In the genomic region with DNA sequence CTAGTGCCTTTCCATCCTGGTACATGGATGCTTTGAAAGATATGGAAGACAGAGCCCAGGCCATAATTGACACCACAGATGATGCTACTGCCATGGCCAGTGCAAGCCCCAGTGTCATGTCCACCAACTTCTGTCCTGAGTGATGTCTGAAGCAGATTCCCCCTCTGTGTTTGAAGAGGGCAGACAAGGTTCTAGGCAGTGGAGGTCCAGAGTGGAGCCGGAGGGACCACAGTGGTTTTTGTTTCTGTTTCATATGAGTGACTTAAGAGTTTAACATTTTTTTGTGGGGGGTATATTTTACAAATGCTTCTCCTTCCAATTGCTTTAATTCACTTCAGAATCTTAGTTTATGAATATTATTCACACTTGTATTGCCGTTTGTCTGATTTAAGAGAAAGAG, we compare ENCODE assay signal across 26 cellular contexts.
"Had no signal": no experiment of that assay in that cellular context is flagged by ENCODE, and none has a peak within 500 bp of the region (broad histone marks: within the 10 kb centered on the region; RNA-seq: fewer than 3 reads in every experiment).

No MANE protein-coding gene starts in this region.

- ATAC-seq: stimulated activated effector memory CD8-positive, alpha-beta T cell treated with anti-CD3 and anti-CD28 coated beads, Interleukin-12 subunit alpha, Interleukin-12 subunit beta, amount 100 ng/mL, for 72 hours; stimulated activated memory B cell treated with anti-CD40 and anti-IgM and Interleukin-4, amounts not matched to agents 10 μg/mL and 1 μg/mL and 100 μg/mL, for 72 hours; stimulated activated naive B cell treated with anti-CD40 and anti-IgM and Interleukin-4, amounts not matched to agents 10 μg/mL and 1 μg/mL and 100 μg/mL, for 72 hours; stimulated activated naive CD8-positive, alpha-beta T cell treated with anti-CD3 and anti-CD28 coated beads, Interleukin-15, amount 100 ng/mL, for 72 hours; stimulated activated naive CD8-positive, alpha-beta T cell treated with anti-CD3 and anti-CD28 coated beads, Interleukin-15, Interleukin-2, amounts not matched to agents 100 U/mL and 50 U/mL, for 24 hours; upper lobe of right lung had no signal

- H3K9me3 ChIP-seq: stomach, suprapubic skin, testis, thoracic aorta, thyroid gland, tibial artery, tibial nerve, transverse colon, upper lobe of left lung, upper lobe of right lung, uterus, vagina had no signal

- H3K4me1 ChIP-seq: stomach, suprapubic skin, testis, thyroid gland, tibial artery, tibial nerve, transverse colon, upper lobe of left lung, upper lobe of right lung, uterus, vagina had no signal

- DNase-seq: stimulated activated CD4-positive, alpha-beta T cell treated with anti-CD3 and anti-CD28 coated beads, Interleukin-2, amount 100 ng/mL, for 48 hours; stimulated activated CD4-positive, alpha-beta T cell treated with anti-CD3 and anti-CD28 coated beads, Interleukin-4, amount 100 ng/mL, for 1 hour; stimulated activated CD4-positive, alpha-beta T cell treated with anti-CD3 and anti-CD28 coated beads, Interleukin-4, amount 100 ng/mL, for 24 hours; stimulated activated CD4-positive, alpha-beta T cell treated with anti-CD3 and anti-CD28 coated beads, Interleukin-4, amount 100 ng/mL, for 4 hours; stimulated activated CD8-positive, alpha-beta memory T cell treated with anti-CD3 and anti-CD28 coated beads, Interleukin-4, amount 100 ng/mL, for 48 hours; stimulated activated naive B cell treated with anti-CD40 and anti-IgM and Interleukin-4, amounts not matched to agents 10 μg/mL and 1 μg/mL and 100 μg/mL, for 72 hours; stimulated activated naive CD4-positive, alpha-beta T cell; stimulated activated naive CD4-positive, alpha-beta T cell treated with Interleukin-2 at 50 U/mL for 16 hours; stimulated activated naive CD8-positive, alpha-beta T cell treated with anti-CD3 and anti-CD28 coated beads, Interleukin-15, amount 100 ng/mL, for 72 hours; stimulated activated naive CD8-positive, alpha-beta T cell treated with anti-CD3 and anti-CD28 coated beads, Interleukin-15, Interleukin-2, amounts not matched to agents 100 U/mL and 50 U/mL, for 24 hours; stomach; substantia nigra; testis; thyroid gland; tibial artery; transverse colon; trophoblast cell; upper lobe of left lung; upper lobe of right lung; uterus had no signal

- H3K27ac ChIP-seq: stomach, suprapubic skin, testis, thoracic aorta, thyroid gland, tibial artery, tibial nerve, transverse colon, upper lobe of left lung, upper lobe of right lung, uterus, vagina had no signal

- H3K36me3 ChIP-seq: stomach, suprapubic skin, thoracic aorta, thyroid gland, tibial artery, tibial nerve, transverse colon, upper lobe of left lung, upper lobe of right lung, uterus, vagina had no signal

- H3K4me3 ChIP-seq: stomach, suprapubic skin, testis, thoracic aorta, thyroid gland, tibial artery, tibial nerve, transverse colon, upper lobe of left lung, upper lobe of right lung, uterus, vagina had no signal

- H3K27me3 ChIP-seq: stomach, suprapubic skin, testis, thyroid gland, tibial artery, tibial nerve, transverse colon, upper lobe of left lung, upper lobe of right lung, vagina had no signal
